ENCODE assay signal across 35 cellular contexts in the genomic region with DNA sequence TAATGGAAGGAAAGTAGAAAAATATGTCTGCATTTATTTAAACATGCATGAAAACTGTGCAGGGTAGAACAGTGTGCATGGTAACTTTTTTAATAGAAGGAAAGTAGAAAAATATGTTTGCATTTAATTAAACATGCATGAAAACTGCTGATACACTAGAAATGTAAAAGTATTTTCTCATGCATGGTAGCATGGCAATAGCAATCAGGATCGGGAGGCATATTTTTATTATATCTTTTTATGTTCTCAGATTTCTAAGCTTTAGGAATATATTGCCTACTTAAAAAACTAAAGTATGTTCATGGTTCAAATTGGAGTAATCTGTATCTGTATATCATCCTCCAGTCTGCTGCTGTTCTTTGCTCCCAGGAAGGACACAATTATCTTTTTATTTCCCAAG.
"Had no signal": no experiment of that assay in that cellular context is flagged by ENCODE, and none has a peak within 500 bp of the region (broad histone marks: within the 10 kb centered on the region; RNA-seq: fewer than 3 reads in every experiment).

No MANE protein-coding gene starts in this region.

- H3K4me3 Mint-ChIP-seq: activated CD4-positive, alpha-beta memory T cell treated with anti-CD3 and anti-CD28 coated beads, Interleukin-2, amount 10 ng/mL, durations not matched to agents 7 days and 5 days; activated CD4-positive, alpha-beta T cell treated with anti-CD3 and anti-CD28 coated beads for 36 hours; activated CD4-positive, alpha-beta T cell treated with anti-CD3 and anti-CD28 coated beads, Interleukin-2, amount 10 ng/mL, durations not matched to agents 7 days and 5 days; activated CD8-positive, alpha-beta memory T cell treated with anti-CD3 and anti-CD28 coated beads, Interleukin-2, amount 10 ng/mL, durations not matched to agents 7 days and 5 days; activated CD8-positive, alpha-beta T cell treated with anti-CD3 and anti-CD28 coated beads, Interleukin-2, amount 10 ng/mL, durations not matched to agents 7 days and 5 days; activated naive CD4-positive, alpha-beta T cell treated with anti-CD3 and anti-CD28 coated beads, Interleukin-2, amount 10 ng/mL, durations not matched to agents 7 days and 5 days; activated naive CD4-positive, alpha-beta T cell treated with anti-CD3 and anti-CD28 coated beads, Interleukin-2, amount 50 U/mL, for 24 hours; activated naive CD8-positive, alpha-beta T cell; activated naive CD8-positive, alpha-beta T cell treated with anti-CD3 and anti-CD28 coated beads, Interleukin-2, amount 10 ng/mL, durations not matched to agents 7 days and 5 days; activated naive CD8-positive, alpha-beta T cell treated with anti-CD3 and anti-CD28 coated beads, Interleukin-2, amount 50 U/mL, for 24 hours; activated T-cell treated with anti-CD3 and anti-CD28 coated beads, Interleukin-2, amount 50 U/mL, for 24 hours; brain; central memory CD8-positive, alpha-beta T cell; T-helper 17 cell; WTC11 had no signal

- H3K4me1 Mint-ChIP-seq: activated CD4-positive, alpha-beta memory T cell treated with anti-CD3 and anti-CD28 coated beads, Interleukin-2, amount 10 ng/mL, durations not matched to agents 7 days and 5 days; activated CD4-positive, alpha-beta T cell treated with anti-CD3 and anti-CD28 coated beads for 36 hours; activated CD4-positive, alpha-beta T cell treated with anti-CD3 and anti-CD28 coated beads, Interleukin-2, amount 10 ng/mL, durations not matched to agents 7 days and 5 days; activated CD8-positive, alpha-beta memory T cell treated with anti-CD3 and anti-CD28 coated beads, Interleukin-2, amount 10 ng/mL, durations not matched to agents 7 days and 5 days; activated naive CD4-positive, alpha-beta T cell treated with anti-CD3 and anti-CD28 coated beads, Interleukin-2, amount 10 ng/mL, durations not matched to agents 7 days and 5 days; activated naive CD4-positive, alpha-beta T cell treated with anti-CD3 and anti-CD28 coated beads, Interleukin-2, amount 50 U/mL, for 24 hours; activated naive CD8-positive, alpha-beta T cell treated with anti-CD3 and anti-CD28 coated beads, Interleukin-2, amount 10 ng/mL, durations not matched to agents 7 days and 5 days; activated naive CD8-positive, alpha-beta T cell treated with anti-CD3 and anti-CD28 coated beads, Interleukin-2, amount 50 U/mL, for 24 hours; brain; central memory CD8-positive, alpha-beta T cell; T-helper 17 cell had no signal

- H3K36me3 ChIP-seq: ascending aorta, cardiac muscle cell, WERI-Rb-1 had no signal

- H3K27ac ChIP-seq: ascending aorta, cardiac muscle cell, WERI-Rb-1 had no signal

- H3K27me3 Mint-ChIP-seq: activated CD4-positive, alpha-beta memory T cell treated with anti-CD3 and anti-CD28 coated beads, Interleukin-2, amount 10 ng/mL, durations not matched to agents 7 days and 5 days; activated CD4-positive, alpha-beta T cell treated with anti-CD3 and anti-CD28 coated beads for 36 hours; activated CD4-positive, alpha-beta T cell treated with anti-CD3 and anti-CD28 coated beads, Interleukin-2, amount 10 ng/mL, durations not matched to agents 7 days and 5 days; activated CD8-positive, alpha-beta memory T cell treated with anti-CD3 and anti-CD28 coated beads, Interleukin-2, amount 10 ng/mL, durations not matched to agents 7 days and 5 days; activated naive CD4-positive, alpha-beta T cell treated with anti-CD3 and anti-CD28 coated beads, Interleukin-2, amount 10 ng/mL, durations not matched to agents 7 days and 5 days; activated naive CD4-positive, alpha-beta T cell treated with anti-CD3 and anti-CD28 coated beads, Interleukin-2, amount 50 U/mL, for 24 hours; activated naive CD8-positive, alpha-beta T cell; activated naive CD8-positive, alpha-beta T cell treated with anti-CD3 and anti-CD28 coated beads, Interleukin-2, amount 10 ng/mL, durations not matched to agents 7 days and 5 days; activated naive CD8-positive, alpha-beta T cell treated with anti-CD3 and anti-CD28 coated beads, Interleukin-2, amount 50 U/mL, for 24 hours; activated T-cell treated with anti-CD3 and anti-CD28 coated beads, Interleukin-2, amount 50 U/mL, for 24 hours; brain; central memory CD8-positive, alpha-beta T cell; T-helper 17 cell had no signal

- H3K36me3 Mint-ChIP-seq: activated CD8-positive, alpha-beta memory T cell treated with anti-CD3 and anti-CD28 coated beads, Interleukin-2, amount 10 ng/mL, durations not matched to agents 7 days and 5 days; activated naive CD4-positive, alpha-beta T cell treated with anti-CD3 and anti-CD28 coated beads, Interleukin-2, amount 10 ng/mL, durations not matched to agents 7 days and 5 days; activated naive CD4-positive, alpha-beta T cell treated with anti-CD3 and anti-CD28 coated beads, Interleukin-2, amount 50 U/mL, for 24 hours; activated naive CD8-positive, alpha-beta T cell; activated naive CD8-positive, alpha-beta T cell treated with anti-CD3 and anti-CD28 coated beads, Interleukin-2, amount 10 ng/mL, durations not matched to agents 7 days and 5 days; brain; WTC11 had no signal

- H3K9me3 ChIP-seq: ascending aorta had no signal

- H3K4me1 ChIP-seq: ascending aorta had no signal

- DNase-seq: activated CD4-positive, alpha-beta memory T cell treated with anti-CD3 and anti-CD28 coated beads, Interleukin-2, amount 10 ng/mL, durations not matched to agents 7 days and 5 days; activated CD4-positive, alpha-beta T cell treated with anti-CD3 and anti-CD28 coated beads for 1 hour; activated CD4-positive, alpha-beta T cell treated with anti-CD3 and anti-CD28 coated beads for 36 hours; activated CD4-positive, alpha-beta T cell treated with anti-CD3 and anti-CD28 coated beads for 48 hours; activated CD4-positive, alpha-beta T cell treated with anti-CD3 and anti-CD28 coated beads, Interleukin-2, amount 10 ng/mL, durations not matched to agents 7 days and 5 days; activated CD4-positive, alpha-beta T cell treated with anti-CD3 and anti-CD28 coated beads, Interleukin-2, amount 50 U/mL, for 48 hours; activated CD4-positive, CD25-positive, alpha-beta regulatory T cell; activated CD8-positive, alpha-beta memory T cell treated with anti-CD3 and anti-CD28 coated beads for 24 hours; activated CD8-positive, alpha-beta memory T cell treated with anti-CD3 and anti-CD28 coated beads, Interleukin-2, amount 10 ng/mL, durations not matched to agents 7 days and 5 days; activated CD8-positive, alpha-beta memory T cell treated with anti-CD3 and anti-CD28 coated beads, Interleukin-2, amount 50 U/mL, for 48 hours; activated CD8-positive, alpha-beta T cell treated with anti-CD3 and anti-CD28 coated beads, Interleukin-2, amount 10 ng/mL, durations not matched to agents 7 days and 5 days; activated effector memory CD4-positive, alpha-beta T cell treated with Interleukin-2 at 50 U/mL for 16 hours; activated gamma-delta T cell; activated naive CD4-positive, alpha-beta T cell treated with anti-CD3 and anti-CD28 coated beads, Interleukin-2, amount 10 ng/mL, durations not matched to agents 7 days and 5 days; activated naive CD4-positive, alpha-beta T cell treated with Interleukin-2 at 50 U/mL for 16 hours; activated naive CD8-positive, alpha-beta T cell treated with anti-CD3 and anti-CD28 coated beads, Interleukin-2, amount 10 ng/mL, durations not matched to agents 7 days and 5 days; activated naive CD8-positive, alpha-beta T cell treated with anti-CD3 and anti-CD28 coated beads, Interleukin-2, amount 50 U/mL, for 24 hours; activated T-cell treated with anti-CD3 and anti-CD28 coated beads, Interleukin-2, amount 50 U/mL, for 24 hours; activated T-cell treated with anti-CD3 and anti-CD28 coated beads, Interleukin-2, amount 50 U/mL, for 48 hours; amygdala; anterior cingulate cortex; caudate nucleus; cerebellar nuclear complex; T-helper 17 cell; T1000; WERI-Rb-1 had no signal

- H3K27me3 ChIP-seq: ascending aorta, cardiac muscle cell had no signal

- ATAC-seq: activated CD4-positive, alpha-beta T cell treated with anti-CD3 and anti-CD28 coated beads for 36 hours; activated CD4-positive, CD25-positive, alpha-beta regulatory T cell treated with anti-CD3 and anti-CD28 coated beads, Interleukin-2, amount 50 U/mL, for 24 hours; activated CD8-positive, alpha-beta memory T cell treated with anti-CD3 and anti-CD28 coated beads, Interleukin-2, amount 10 ng/mL, durations not matched to agents 7 days and 5 days; activated CD8-positive, alpha-beta T cell treated with anti-CD3 and anti-CD28 coated beads, Interleukin-2, amount 10 ng/mL, durations not matched to agents 7 days and 5 days; activated naive CD8-positive, alpha-beta T cell treated with anti-CD3 and anti-CD28 coated beads, Interleukin-2, amount 50 U/mL, for 24 hours; T-helper 17 cell; WTC11 had no signal

- H3K9me3 Mint-ChIP-seq: activated CD4-positive, alpha-beta memory T cell treated with anti-CD3 and anti-CD28 coated beads, Interleukin-2, amount 10 ng/mL, durations not matched to agents 7 days and 5 days; activated naive CD4-positive, alpha-beta T cell treated with anti-CD3 and anti-CD28 coated beads, Interleukin-2, amount 50 U/mL, for 24 hours; activated T-cell treated with anti-CD3 and anti-CD28 coated beads, Interleukin-2, amount 50 U/mL, for 24 hours; brain; WTC11 had no signal

- H3K4me3 ChIP-seq: ascending aorta, cardiac muscle cell had no signal

- H3K27ac Mint-ChIP-seq: activated CD4-positive, alpha-beta memory T cell treated with anti-CD3 and anti-CD28 coated beads, Interleukin-2, amount 10 ng/mL, durations not matched to agents 7 days and 5 days; activated CD4-positive, alpha-beta T cell treated with anti-CD3 and anti-CD28 coated beads for 36 hours; activated CD4-positive, alpha-beta T cell treated with anti-CD3 and anti-CD28 coated beads, Interleukin-2, amount 10 ng/mL, durations not matched to agents 7 days and 5 days; activated CD8-positive, alpha-beta memory T cell treated with anti-CD3 and anti-CD28 coated beads, Interleukin-2, amount 10 ng/mL, durations not matched to agents 7 days and 5 days; activated CD8-positive, alpha-beta T cell treated with anti-CD3 and anti-CD28 coated beads, Interleukin-2, amount 10 ng/mL, durations not matched to agents 7 days and 5 days; activated naive CD4-positive, alpha-beta T cell treated with anti-CD3 and anti-CD28 coated beads, Interleukin-2, amount 10 ng/mL, durations not matched to agents 7 days and 5 days; activated naive CD4-positive, alpha-beta T cell treated with anti-CD3 and anti-CD28 coated beads, Interleukin-2, amount 50 U/mL, for 24 hours; activated naive CD8-positive, alpha-beta T cell; activated naive CD8-positive, alpha-beta T cell treated with anti-CD3 and anti-CD28 coated beads, Interleukin-2, amount 10 ng/mL, durations not matched to agents 7 days and 5 days; activated naive CD8-positive, alpha-beta T cell treated with anti-CD3 and anti-CD28 coated beads, Interleukin-2, amount 50 U/mL, for 24 hours; activated T-cell treated with anti-CD3 and anti-CD28 coated beads, Interleukin-2, amount 50 U/mL, for 24 hours; activated T-helper 2 cell treated with anti-CD3 and anti-CD28 coated beads, Interferon-gamma antibody, Interleukin-2, Interleukin-4, amounts not matched to agents 10 μg/mL and 5 μg/mL and 100 μg/mL, durations not matched to agents 14 hours and 24 hours and 36 hours; brain; T-helper 17 cell; WTC11 had no signal
